ENCODE assay signal across 1 cellular context in genomic region chr17:8137645-8138342, GRCh38.
TF ChIP-seq lines count a peak whose summit lies in the region.

No MANE protein-coding gene starts in this region.

TF ChIP-seq in WTC11, 78 proteins besides CTCF, POLR2A, EP300 and RAD21 (continued from another document):
- no peak for TF ChIP-seq STAT6 (CRISPR knock-in tag; conservative IDR thresholded peaks at IDR 0.05; ENCODE audit: low read depth)
- TF ChIP-seq NFE2L1 (CRISPR knock-in tag; IDR thresholded peaks at IDR 0.05), result no peak
- TF ChIP-seq HMGA2 (CRISPR knock-in tag; IDR thresholded peaks at IDR 0.05), result no peak
- no peak for TF ChIP-seq ZNF423 (CRISPR knock-in tag; IDR thresholded peaks at IDR 0.05)
- TF ChIP-seq E2F1 (CRISPR knock-in tag; IDR thresholded peaks at IDR 0.05), result no peak
- TF ChIP-seq ZBTB43 (CRISPR knock-in tag; IDR thresholded peaks at IDR 0.05), result no peak
- TF ChIP-seq NR3C1 (CRISPR knock-in tag; conservative IDR thresholded peaks at IDR 0.05; ENCODE audit: low read depth), result no peak
- TF ChIP-seq ZNF263 (CRISPR knock-in tag; IDR thresholded peaks at IDR 0.05; ENCODE audit: low read depth), result no peak
